In the genomic region with DNA sequence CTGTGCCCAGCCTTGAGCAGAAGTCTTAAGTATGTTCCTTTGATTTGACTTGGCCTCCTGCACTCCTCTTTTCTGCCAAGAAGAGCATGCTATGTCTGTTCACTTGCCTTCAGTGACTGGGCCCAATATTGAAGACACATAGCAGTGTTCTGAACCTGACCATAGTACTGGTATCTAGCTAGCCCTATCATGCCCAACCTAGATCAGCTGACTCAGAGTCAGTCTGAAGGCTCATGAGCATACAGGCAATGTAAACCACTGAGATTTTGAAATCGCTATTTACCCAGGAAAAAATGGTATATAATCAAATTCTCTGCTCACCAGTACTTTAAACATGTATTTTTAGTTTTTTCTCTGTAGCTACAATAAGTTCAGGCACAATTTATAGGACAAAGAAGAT, we compare ENCODE assay signal across 1 cellular context.
TF ChIP-seq lines count a peak whose summit lies in the region.

No MANE protein-coding gene starts in this region.

TF ChIP-seq in IMR-90, 13 proteins besides CTCF, POLR2A, EP300 and RAD21 (continued from another document):
- no peak for TF ChIP-seq MXI1 (IDR thresholded peaks at IDR 0.05; ENCODE audit: borderline replicate concordance, low read depth, low read length)
- no peak for TF ChIP-seq CHD1 (IDR thresholded peaks at IDR 0.05; ENCODE audit: low read depth, low read length)
